ENCODE assay signal across 8 cellular contexts in the genomic region with DNA sequence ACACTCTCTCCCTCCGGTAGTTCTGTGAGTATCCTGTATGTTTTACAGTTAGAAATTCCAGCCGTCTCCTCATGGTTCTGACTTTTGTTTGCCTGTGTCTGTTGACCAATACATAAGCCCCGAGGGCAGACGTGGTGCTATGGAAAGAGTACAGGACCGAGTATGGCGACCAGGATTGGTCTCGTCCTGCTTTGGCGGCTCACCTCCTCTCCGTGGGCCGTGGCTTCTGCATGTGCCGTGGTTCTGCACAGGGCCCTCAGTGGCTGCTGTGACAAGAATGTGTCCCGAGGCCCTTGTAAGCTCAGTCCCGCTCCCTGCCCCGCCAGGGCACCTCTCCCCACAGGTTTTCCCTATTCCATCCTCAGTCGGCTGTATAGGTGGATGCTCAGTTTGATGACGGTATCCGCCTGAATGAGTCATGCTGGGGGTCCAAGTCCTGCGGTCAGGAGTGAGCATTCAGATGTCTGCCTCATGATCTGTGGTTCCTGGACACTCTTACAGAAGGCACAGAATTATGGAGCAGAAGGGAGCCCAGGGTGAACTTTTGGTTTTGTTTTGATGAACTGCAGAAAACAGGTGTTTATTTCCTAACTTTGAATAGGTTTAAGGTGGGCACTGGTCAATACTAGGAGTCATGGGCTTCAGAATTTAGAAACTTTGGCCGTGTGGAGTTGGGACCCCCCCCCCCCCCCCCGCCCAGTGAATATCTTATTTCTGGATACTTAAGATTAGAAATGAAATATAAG. TPM values are rescaled to one million over a fixed set of nuclear protein-coding genes. Genes with fewer than 3 reads are reported as not detected.
DNase-seq lines count a peak whose midpoint lies in the region; TF ChIP-seq lines count a peak whose summit lies in the region.

No MANE protein-coding gene starts in this region.

- DNase-seq in Caco-2 (peak in 1 of 2 experiments; percentile 63), M059J (ENCODE audit: low read depth) (peak; percentile 94), choroid plexus epithelial cell (ENCODE audit: low read depth) (peak; percentile 86), NCI-H1048 (lab: John Stamatoyannopoulos, UW) (no peak), NCI-H82 treated with DMSO at 0.1 percent for 48 hours (lab: John Stamatoyannopoulos, UW; ENCODE audit: unreplicated experiment) (no peak), D341Med (ENCODE audit: low spot score) (no peak)
- no peak for DNase-seq in NK-92 treated with Interleukin-12 subunit alpha and Interleukin-12 subunit beta, amount 100 ng/mL, for 24 hours (lab: John Stamatoyannopoulos, UW)

- H3K9me3 ChIP-seq in Caco-2 (no peaks in the 10 kb centered on the region), mucosa of stomach (ENCODE audit: control insufficient read depth, low read length) (no peaks in the 10 kb centered on the region)

- peaks cover 14% of the 10 kb centered on the region for H3K4me1 Mint-ChIP-seq in Caco-2 (ENCODE audit: low read depth, unreplicated experiment)

- H3K27me3 ChIP-seq in Caco-2 (replicated peaks; ENCODE audit: control insufficient read depth, insufficient read depth, low read length) (no peaks in the 10 kb centered on the region), mucosa of stomach (ENCODE audit: control insufficient read depth, insufficient read depth, low read length) (no peaks in the 10 kb centered on the region)

- peak overlapping the region; percentile 72 for H3K9ac ChIP-seq in mucosa of stomach (ENCODE audit: low read length)

- intact Hi-C loops in Caco-2 (cut with micrococcal nuclease; ENCODE audit: unreplicated experiment) = loop anchor here (2.0 kb wide), 2 partner anchors 23 to 51 kb away; no protein-coding TSS in a partner anchor

- H3K36me3 ChIP-seq in Caco-2 (ENCODE audit: control insufficient read depth, insufficient read depth, low read length) (peaks cover 10% of the 10 kb centered on the region), mucosa of stomach (ENCODE audit: control insufficient read depth, insufficient read depth, low read length) (peaks cover 8% of the 10 kb centered on the region)

- no peaks in the 10 kb centered on the region for H3K9me3 Mint-ChIP-seq in Caco-2 (ENCODE audit: unreplicated experiment)

- CTCF ChIA-PET in Caco-2 (lab: Charles Lee) = interaction anchor here (0.6 to 3.4 kb wide), 10 partner anchors 11 to 765 kb away, joined by 3 to 52 read pairs (median 5); no protein-coding TSS in a partner anchor

- POLR2A ChIA-PET in Caco-2 (lab: Charles Lee) = interaction anchor here (0.6 to 2.0 kb wide), 4 partner anchors 22 to 668 kb away, joined by 4 to 8 read pairs (median 7); no protein-coding TSS in a partner anchor

- TF ChIP-seq CTCF in Caco-2 (IDR thresholded peaks at IDR 0.05; ENCODE audit: insufficient read depth in 1 of 2, low read depth in 1 of 2, low read length in 1 of 2, severe bottlenecking in 1 of 2, unreplicated experiment in 1 of 2) (no peak), choroid plexus epithelial cell (conservative IDR thresholded peaks at IDR 0.05; ENCODE audit: low read depth, low read length) (no peak)

- peaks cover 9% of the 10 kb centered on the region for H3K4me1 ChIP-seq in Caco-2
- peaks cover 12% of the 10 kb centered on the region for H3K4me1 ChIP-seq in mucosa of stomach (ENCODE audit: control insufficient read depth, insufficient read depth, low read length)

- peaks cover 49% of the 10 kb centered on the region for H3K36me3 Mint-ChIP-seq in Caco-2 (ENCODE audit: insufficient read depth, unreplicated experiment)

- BruUV-seq in Caco-2 (replicated peaks; lab: Mats Ljungman, UMichigan) = no TSS peak

- H3K4me3 ChIP-seq in Caco-2 (ENCODE audit: low read depth, low read length) = peak overlapping the region; percentile 97
- H3K4me3 ChIP-seq in choroid plexus epithelial cell (ENCODE audit: low read depth, low read length) = peak overlapping the region; percentile 91
- H3K4me3 ChIP-seq in mucosa of stomach (ENCODE audit: low read length) = peak overlapping the region; percentile 62

- peak overlapping the region; percentile 86 for H3K27ac Mint-ChIP-seq in Caco-2 (ENCODE audit: unreplicated experiment)

- no peaks in the 10 kb centered on the region for H3K27me3 Mint-ChIP-seq in Caco-2 (ENCODE audit: insufficient read depth, unreplicated experiment)

- H3K4me3 Mint-ChIP-seq in Caco-2 (ENCODE audit: unreplicated experiment) = peak overlapping the region; percentile 81

RNA-seq across cellular contexts. Expression of gene ARFGAP1, which starts 1.2 kb away (rescaled TPM):
- 275 and 286 TPM in 2 replicates for total RNA-seq in Caco-2 (2022)
- 35.3 and 78.1 TPM in 2 replicates for total RNA-seq in M059J (2014; rRNA removed; shearing (Covaris generic))

RNA-seq across cellular contexts. Expression of gene COL20A1, which starts 19.2 kb away (rescaled TPM):
- 0.27 and 0.32 TPM in 2 replicates for total RNA-seq in Caco-2 (2022)
- not detected in 2 replicates for total RNA-seq in M059J (2014; rRNA removed; shearing (Covaris generic))

RNA-seq across cellular contexts. Expression of gene NKAIN4, which starts 19.5 kb away (rescaled TPM):
- total RNA-seq in Caco-2 (2022) = 2.1 and 2.7 TPM in 2 replicates
- not detected in 2 replicates for total RNA-seq in M059J (2014; rRNA removed; shearing (Covaris generic))

RNA-seq across cellular contexts. Expression of gene BIRC7, which starts 38.1 kb away (rescaled TPM):
- total RNA-seq in Caco-2 (2022) = 0.42 and 0.54 TPM in 2 replicates
- not detected in 2 replicates for total RNA-seq in M059J (2014; rRNA removed; shearing (Covaris generic))

RNA-seq across cellular contexts. Expression of gene YTHDF1, which starts 57.9 kb away (rescaled TPM):
- 184 and 196 TPM in 2 replicates for total RNA-seq in Caco-2 (2022)
- total RNA-seq in M059J (2014; rRNA removed; shearing (Covaris generic)) = 28.4 and 41.2 TPM in 2 replicates

Comparison
In these comparisons a context has a peak if more than half of its experiments do, and no peak if none do; other contexts are left out.
1. DNase-seq: peak in M059J (single experiment) and choroid plexus epithelial cell (single experiment); none in NK-92 treated with Interleukin-12 subunit alpha and Interleukin-12 subunit beta, amount 100 ng/mL, for 24 hours (single experiment), NCI-H1048 (single experiment), NCI-H82 treated with DMSO at 0.1 percent for 48 hours (single experiment) and D341Med (single experiment).
2. Peak in every context shown above with its lines, with median percentiles within 50 percentile points of each other: H3K4me3 ChIP-seq.